Comparison of ENCODE assay signal across 15 cellular contexts in genomic region chr6:107612762-107613415, GRCh38.
DNase-seq lines count a peak whose midpoint lies in the region; ATAC-seq and TF ChIP-seq lines count a peak whose summit lies in the region.
"Had no signal": no experiment of that assay in that cellular context is flagged by ENCODE, and none has a peak within 500 bp of the region (broad histone marks: within the 10 kb centered on the region; RNA-seq: fewer than 3 reads in every experiment).

No MANE protein-coding gene starts in this region.

- peak overlapping the region; percentile 24; the same call in 1 of the 2 replicates for H3K27ac ChIP-seq in Karpas-422 (ENCODE audit: low read length)
- H3K27ac ChIP-seq in SU-DHL-6 (ENCODE audit: low read depth, low read length): peak overlapping the region; percentile 14; the same call in 1 of the 2 replicates
- H3K27ac ChIP-seq: SJSA1 had no signal

- no peak overlapping the region for H3K4me3 ChIP-seq in Karpas-422 (ENCODE audit: low read length)
- H3K4me3 ChIP-seq in SU-DHL-6 (ENCODE audit: insufficient read depth, low read length, poor library complexity, severe bottlenecking): no peak overlapping the region
- H3K4me3 ChIP-seq in epithelial cell of proximal tubule (ENCODE audit: low read depth, low read length): no peak overlapping the region
- H3K4me3 ChIP-seq: SJSA1 had no signal

- H3K27me3 ChIP-seq in Karpas-422 (ENCODE audit: low read length) (no peaks in the 10 kb centered on the region), SU-DHL-6 (ENCODE audit: low read length) (no peaks in the 10 kb centered on the region)
- H3K27me3 ChIP-seq: SJSA1 had no signal

- peaks cover 95% of the 10 kb centered on the region for H3K79me2 ChIP-seq in Karpas-422 (ENCODE audit: low read length)
- H3K79me2 ChIP-seq in SU-DHL-6 (ENCODE audit: insufficient read depth, low read length): peaks cover 16% of the 10 kb centered on the region; the same call in 1 of the 2 replicates

- H3K4me2 ChIP-seq in Karpas-422 (ENCODE audit: low read depth, low read length, poor library complexity, severe bottlenecking) (no peak overlapping the region), SU-DHL-6 (ENCODE audit: low read depth, low read length, poor library complexity, severe bottlenecking) (no peak overlapping the region)

- TF ChIP-seq CTCF in SU-DHL-6 (IDR thresholded peaks at IDR 0.05; ENCODE audit: insufficient read depth, low read length, poor library complexity, severe bottlenecking) (no peak), epithelial cell of proximal tubule (conservative IDR thresholded peaks at IDR 0.05; ENCODE audit: low read depth, low read length) (peak; percentile 13), GM10266 (IDR thresholded peaks at IDR 0.05; ENCODE audit: control insufficient read depth, insufficient read depth, low read depth, missing control alignments) (no peak)

- no peaks in the 10 kb centered on the region for H4K20me1 ChIP-seq in Karpas-422 (ENCODE audit: insufficient read depth, low read depth, low read length)
- no peaks in the 10 kb centered on the region for H4K20me1 ChIP-seq in SU-DHL-6 (ENCODE audit: low read depth, low read length)

- H3F3A ChIP-seq in SU-DHL-6 (ENCODE audit: insufficient read depth): peaks cover 4% of the 10 kb centered on the region

- H2AFZ ChIP-seq in Karpas-422 (ENCODE audit: low read length) (no peak overlapping the region), SU-DHL-6 (ENCODE audit: low read depth, low read length, severe bottlenecking) (no peak overlapping the region)

- peaks cover 45% of the 10 kb centered on the region for H3K4me1 ChIP-seq in Karpas-422 (ENCODE audit: low read length)
- H3K4me1 ChIP-seq: SJSA1 had no signal

- H3K9ac ChIP-seq in Karpas-422 (ENCODE audit: low read length): no peak overlapping the region
- no peak overlapping the region for H3K9ac ChIP-seq in SU-DHL-6 (ENCODE audit: low read length)

- H3K9me2 ChIP-seq in Karpas-422 (replicated peaks; ENCODE audit: insufficient read depth, low read length) (no peaks in the 10 kb centered on the region), SU-DHL-6 (replicated peaks; ENCODE audit: insufficient read depth, low read length) (no peaks in the 10 kb centered on the region)

- ATAC-seq in sciatic nerve: peak; percentile 65
- ATAC-seq: CD8-positive, alpha-beta T cell had no signal

- intact Hi-C loops in sciatic nerve (cut with DNase I): no loop called here

- H3K36me3 ChIP-seq in Karpas-422 (ENCODE audit: insufficient read depth, low read length) (no peaks in the 10 kb centered on the region), SU-DHL-6 (ENCODE audit: low read length) (peaks cover 2% of the 10 kb centered on the region; the same call in 1 of the 2 replicates)
- H3K36me3 ChIP-seq: SJSA1 had no signal

- no peaks in the 10 kb centered on the region for H3K9me3 ChIP-seq in Karpas-422 (ENCODE audit: low read length)
- H3K9me3 ChIP-seq in SU-DHL-6 (ENCODE audit: insufficient read depth, low read length): no peaks in the 10 kb centered on the region
- H3K9me3 ChIP-seq: SJSA1 had no signal

- DNase-seq in Karpas-422 (peak; percentile 48), epithelial cell of proximal tubule (ENCODE audit: low read depth) (no peak), sciatic nerve (ENCODE audit: low spot score) (no peak), activated gamma-delta T cell treated with Interleukin-2 at 50 U/mL for 16 hours (no peak), germinal center (ENCODE audit: low spot score) (no peak), COR-L47 (lab: John Stamatoyannopoulos, UW) (no peak), GM10266 (ENCODE audit: extremely low spot score) (no peak)
- DNase-seq: CD8-positive, alpha-beta T cell; H7; Kasumi-1; NCI-H187 treated with DMSO at 0.1 percent for 48 hours; NCI-H446 treated with DMSO at 0.1 percent for 48 hours; RPMI8226 had no signal
